ENCODE assay signal across 12 cellular contexts in genomic region chr17:57312242-57312641, GRCh38. TPM values are rescaled to one million over a fixed set of nuclear protein-coding genes. Genes with fewer than 3 reads are reported as not detected.
DNase-seq lines count a peak whose midpoint lies in the region; TF ChIP-seq lines count a peak whose summit lies in the region.
"Had no signal": no experiment of that assay in that cellular context is flagged by ENCODE, and none has a peak within 500 bp of the region (broad histone marks: within the 10 kb centered on the region; RNA-seq: fewer than 3 reads in every experiment).

No MANE protein-coding gene starts in this region.

- H2BK5ac ChIP-seq in H9 (ENCODE audit: insufficient read length, low read length) (no peak overlapping the region), neuronal stem cell (ENCODE audit: low read length) (no peak overlapping the region)

- TF ChIP-seq CTCF in H9 (conservative IDR thresholded peaks at IDR 0.05) = no peak
- TF ChIP-seq CTCF in NB4 (IDR thresholded peaks at IDR 0.05; ENCODE audit: low read depth, low read length) = no peak
- no peak for TF ChIP-seq CTCF in brain (conservative IDR thresholded peaks at IDR 0.05)
- no peak for TF ChIP-seq CTCF in CD14-positive monocyte (IDR thresholded peaks at IDR 0.05)

- H3K14ac ChIP-seq in H9 (ENCODE audit: insufficient read depth, low read length) (no peak overlapping the region), neuronal stem cell (ENCODE audit: low read length) (no peak overlapping the region)

- no peak overlapping the region for H3K27ac ChIP-seq in H9 (ENCODE audit: insufficient read length, low read depth, low read length)
- H3K27ac ChIP-seq in neuronal stem cell (replicated peaks; ENCODE audit: low read length) = no peak overlapping the region
- H3K27ac ChIP-seq: C4-2B had no signal

- TF ChIP-seq POLR2A in NB4 (IDR thresholded peaks at IDR 0.05; ENCODE audit: extremely low read depth, insufficient read length) = no peak

- H3K18ac ChIP-seq in H9 (ENCODE audit: insufficient read length, low read depth, low read length) = no peak overlapping the region
- peak overlapping the region; percentile 38 for H3K18ac ChIP-seq in neuronal stem cell (ENCODE audit: low read length)

- H3K4me1 Mint-ChIP-seq in H9 = peaks cover 66 to 77% of the 10 kb centered on the region in 2 experiments
- H3K4me1 Mint-ChIP-seq in brain = peaks cover 92% of the 10 kb centered on the region
- H3K4me1 Mint-ChIP-seq in CD14-positive monocyte = peaks cover 11% of the 10 kb centered on the region

- H2BK12ac ChIP-seq in H9 (ENCODE audit: insufficient read length, low read depth, low read length) (no peak overlapping the region), neuronal stem cell (ENCODE audit: low read length) (no peak overlapping the region)

- intact Hi-C loops in CD14-positive monocyte (cut with micrococcal nuclease) = no loop called here

- H3K9me3 ChIP-seq in H9 (ENCODE audit: control insufficient read depth, low read depth, low read length) (no peaks in the 10 kb centered on the region), neuronal stem cell (replicated peaks in 1 of 2; ENCODE audit: control insufficient read depth in 2 of 2, insufficient read depth in 1 of 2, low read depth in 1 of 2, low read length in 2 of 2) (no peaks in the 10 kb centered on the region)
- H3K9me3 ChIP-seq: HAP-1 had no signal

- H4K20me1 ChIP-seq in H9 (ENCODE audit: control insufficient read depth, insufficient read depth, insufficient read length) = no peaks in the 10 kb centered on the region

- H3K27me3 Mint-ChIP-seq in H9 (ENCODE audit: low read depth) = no peaks in the 10 kb centered on the region
- H3K27me3 Mint-ChIP-seq in brain = peaks cover 7% of the 10 kb centered on the region
- peaks cover 0 to 6% (median 3%) of the 10 kb centered on the region in 3 donors for H3K27me3 Mint-ChIP-seq in CD14-positive monocyte (ENCODE audit: low read depth in 3 of 3)

- no peak overlapping the region for H2AFZ ChIP-seq in H9 (ENCODE audit: low read length)
- no peak overlapping the region for H2AFZ ChIP-seq in neuronal stem cell (ENCODE audit: low read length)

- no peaks in the 10 kb centered on the region for H3K9me3 Mint-ChIP-seq in H9
- H3K9me3 Mint-ChIP-seq in brain = no peaks in the 10 kb centered on the region
- no peaks in the 10 kb centered on the region for H3K9me3 Mint-ChIP-seq in CD14-positive monocyte

- H3K36me3 Mint-ChIP-seq in H9 (ENCODE audit: insufficient read depth in 1 of 3, low read depth in 3 of 3) (peaks cover 0 to 9% (median 2%) of the 10 kb centered on the region in 3 experiments; a peak in 5 of 7 replicates), brain (peaks cover 39% of the 10 kb centered on the region), CD14-positive monocyte (peaks cover 11 to 30% of the 10 kb centered on the region in 2 donors)

- H3K4me3 ChIP-seq in NB4 (ENCODE audit: low read depth, low read length) = no peak overlapping the region
- no peak overlapping the region for H3K4me3 ChIP-seq in neuronal stem cell (ENCODE audit: low read length in 2 of 2)
- H3K4me3 ChIP-seq: HAP-1 had no signal

- H3K79me1 ChIP-seq in H9 (ENCODE audit: insufficient read depth, low read depth, low read length, poor library complexity, severe bottlenecking) (peaks cover 2% of the 10 kb centered on the region), neuronal stem cell (ENCODE audit: low read depth, low read length) (peaks cover 4% of the 10 kb centered on the region)

- H3K4me3 Mint-ChIP-seq in H9 = no peak overlapping the region
- H3K4me3 Mint-ChIP-seq in brain = peak overlapping the region in 1 of 5 experiments; percentile 26
- H3K4me3 Mint-ChIP-seq in CD14-positive monocyte = no peak overlapping the region

- H3K4ac ChIP-seq in H9 (ENCODE audit: low read depth, low read length) = no peak overlapping the region
- no peak overlapping the region for H3K4ac ChIP-seq in neuronal stem cell (ENCODE audit: low read length)

- no peak overlapping the region for H2BK20ac ChIP-seq in H9 (ENCODE audit: low read depth, low read length, poor library complexity, severe bottlenecking)

- no peak overlapping the region for H2BK15ac ChIP-seq in H9 (ENCODE audit: low read depth, low read length)
- no peak overlapping the region for H2BK15ac ChIP-seq in neuronal stem cell (ENCODE audit: low read length)

- H3K27ac Mint-ChIP-seq in H9 (peak overlapping the region in 2 of 3 experiments; percentile 46 to 96; a peak in 5 of 7 replicates), brain (peak overlapping the region; percentile 40 to 96 (median 88)), CD14-positive monocyte (no peak overlapping the region)

- H4K5ac ChIP-seq in H9 (ENCODE audit: insufficient read length, low read depth, low read length) = no peak overlapping the region

- no peak for DNase-seq in H9
- DNase-seq in NB4 (ENCODE audit: low read depth) = peak; percentile 55
- no peak for DNase-seq in neuronal stem cell (ENCODE audit: low spot score)
- no peak for DNase-seq in LoVo (ENCODE audit: low spot score)
- no peak for DNase-seq in 8988T
- no peak for DNase-seq in CD14-positive monocyte (ENCODE audit: low spot score)
- DNase-seq: KBM-7, MM.1S, NCI-H524 had no signal

- H3K36me3 ChIP-seq in neuronal stem cell (replicated peaks in 1 of 2; ENCODE audit: control insufficient read depth in 2 of 2, insufficient read depth in 2 of 2, low read length in 2 of 2) = peaks cover 9 to 66% of the 10 kb centered on the region in 2 donors

- no peak overlapping the region for H2BK120ac ChIP-seq in H9 (ENCODE audit: low read depth, low read length, poor library complexity, severe bottlenecking)
- H2BK120ac ChIP-seq in neuronal stem cell (ENCODE audit: low read depth, low read length) = no peak overlapping the region

- peaks cover 3% of the 10 kb centered on the region for H3K23me2 ChIP-seq in H9 (ENCODE audit: insufficient read length, low read depth, low read length, poor library complexity, severe bottlenecking)

- no CpG with 5 or more reads among the region's 2 CpGs for WGBS in H9 (ENCODE audit: extremely low coverage, insufficient read length, low lambda C conversion rate)
- WGBS in neuronal stem cell (ENCODE audit: extremely low coverage in 2 of 2, insufficient read length in 2 of 2, insufficient replicate concordance in 1 of 2), 2 donors = no CpG with 5 or more reads among the region's 2 CpGs

- H3K79me2 ChIP-seq in H9 (ENCODE audit: insufficient read depth, low read length) = no peaks in the 10 kb centered on the region

- H2AK5ac ChIP-seq in H9 (ENCODE audit: insufficient read length, low read length) (no peak overlapping the region), neuronal stem cell (ENCODE audit: low read depth, low read length) (no peak overlapping the region)

- H3K4me2 ChIP-seq in H9 (ENCODE audit: insufficient read depth, insufficient read length, low read length) = no peak overlapping the region
- H3K4me2 ChIP-seq in neuronal stem cell (ENCODE audit: insufficient read depth, low read length, poor library complexity, severe bottlenecking) = no peak overlapping the region

- no peak overlapping the region for H3K56ac ChIP-seq in H9 (ENCODE audit: insufficient read length, low read depth, low read length)

- no peak overlapping the region for H3T11ph ChIP-seq in H9 (ENCODE audit: low read length)

- no peak overlapping the region for H3K23ac ChIP-seq in H9 (ENCODE audit: insufficient read length, low read depth, low read length)
- no peak overlapping the region for H3K23ac ChIP-seq in neuronal stem cell (ENCODE audit: low read depth, low read length, poor library complexity)

- H4K8ac ChIP-seq in H9 (replicated peaks; ENCODE audit: insufficient read length, low read depth, low read length) (no peak overlapping the region), neuronal stem cell (ENCODE audit: low read depth, low read length) (no peak overlapping the region)

- H3K9ac ChIP-seq in H9 (ENCODE audit: extremely low read depth, insufficient read length, low read length) (no peak overlapping the region), neuronal stem cell (ENCODE audit: low read depth, low read length, poor library complexity) (no peak overlapping the region)

- H4K91ac ChIP-seq in H9 (ENCODE audit: insufficient read length, low read depth, low read length) (no peak overlapping the region), neuronal stem cell (ENCODE audit: low read depth, low read length, poor library complexity) (no peak overlapping the region)

- H3K4me1 ChIP-seq in H9 (ENCODE audit: insufficient read depth, low read length) (peaks cover 21% of the 10 kb centered on the region), neuronal stem cell (ENCODE audit: control insufficient read depth in 2 of 2, insufficient read depth in 1 of 2, low read depth in 1 of 2, low read length in 2 of 2) (peaks cover 13 to 21% of the 10 kb centered on the region in 2 donors)

- H3K27me3 ChIP-seq in H9 (ENCODE audit: insufficient read depth, low read length) = no peaks in the 10 kb centered on the region
- no peaks in the 10 kb centered on the region for H3K27me3 ChIP-seq in neuronal stem cell (ENCODE audit: control insufficient read depth in 3 of 3, insufficient read depth in 3 of 3, low read depth in 1 of 3, low read length in 3 of 3)

RNA-seq across cellular contexts. Expression of gene MSI2, which starts 55.9 kb away (rescaled TPM):
- 82.6 and 98.5 TPM in 2 replicates for total RNA-seq in H9 (2021)
- 79.1 TPM for polyA plus RNA-seq in brain (ENCODE audit: insufficient read depth, low read depth, low replicate concordance)
- polyA plus RNA-seq in neuronal stem cell (2013, experiment 1 of 2) = 56.3 TPM
- polyA plus RNA-seq in neuronal stem cell (2013, experiment 2 of 2) = 58.0 TPM
- under 1 TPM; 0.20 to 0.37 TPM for polyA plus RNA-seq in CD14-positive monocyte

Comparison
In these comparisons a context has a peak if more than half of its experiments do, and no peak if none do; other contexts are left out.
1. H3K27ac Mint-ChIP-seq: peak in H9 (2 of 3) and brain (5 of 5); none in CD14-positive monocyte (0 of 7).
2. RNA of gene MSI2, which starts 55.9 kb away (polyA plus RNA-seq): 79.1 TPM in brain (single experiment); 0.20 to 0.37 TPM in CD14-positive monocyte; every median in the first group is over 10 times any median in the second.